In genomic region chr7:143639376-143639775, GRCh38 we compare ENCODE assay signal across 8 cellular contexts. TPM values are rescaled to one million over a fixed set of nuclear protein-coding genes. Genes with fewer than 3 reads are reported as not detected.
DNase-seq lines count a peak whose midpoint lies in the region; ATAC-seq and TF ChIP-seq lines count a peak whose summit lies in the region.
"Not testable (repeated sequence)": the region's sequence is repeated elsewhere in the genome, so short reads cannot be mapped to it uniquely, and the experiment has no call there.

No MANE protein-coding gene starts in this region.

- H3K27ac ChIP-seq in Panc1 (ENCODE audit: low read length) = not testable (repeated sequence)

- CTCF ChIA-PET in Panc1 (lab: Charles Lee) = not testable (repeated sequence)

- H3K4me1 ChIP-seq in Panc1 (ENCODE audit: control insufficient read depth, insufficient read depth, low read length) = not testable (repeated sequence)

- DNase-seq in Panc1 (ENCODE audit: low read depth, low spot score); left lobe of liver (ENCODE audit: low spot score); stimulated activated naive CD8-positive, alpha-beta T cell treated with anti-CD3 and anti-CD28 coated beads, Interleukin-15, Interleukin-2, amounts not matched to agents 100 U/mL and 50 U/mL, for 24 hours: not testable (repeated sequence)

- POLR2A ChIA-PET in Panc1 (lab: Charles Lee) = not testable (repeated sequence)

- in situ Hi-C loops in Panc1 (cut with HindIII; ENCODE audit: low pct_unique_long_range_greater_than_20kb, low sequenced_read_pairs) = not testable (repeated sequence)

- H3K27me3 ChIP-seq in Panc1 (ENCODE audit: control insufficient read depth, insufficient read depth, low read length) = not testable (repeated sequence)

- not testable (repeated sequence) for H3K36me3 ChIP-seq in Panc1 (ENCODE audit: control insufficient read depth, insufficient read depth, low read length)

- BruUV-seq in Panc1 (replicated peaks; lab: Mats Ljungman, UMichigan) = not testable (repeated sequence)

- not testable (repeated sequence) for TF ChIP-seq CTCF in Panc1 (IDR thresholded peaks at IDR 0.05)

- ATAC-seq in GM18867 (IDR thresholded peaks at IDR 0.05; ENCODE audit: unreplicated experiment) = peak; percentile 88
- peak; percentile 82 for ATAC-seq in GM19455 (IDR thresholded peaks at IDR 0.05; ENCODE audit: unreplicated experiment)
- ATAC-seq in GM21717 (IDR thresholded peaks at IDR 0.05; ENCODE audit: unreplicated experiment) = peak; percentile 57
- ATAC-seq in HG02884 (IDR thresholded peaks at IDR 0.05; ENCODE audit: unreplicated experiment) = peak; percentile 68
- peak; percentile 80 for ATAC-seq in HG03139 (IDR thresholded peaks at IDR 0.05; ENCODE audit: unreplicated experiment)
- peak; percentile 87 for ATAC-seq in Panc1
- ATAC-seq in left lobe of liver = peak; percentile 45
- peak; percentile 28 for ATAC-seq in stimulated activated naive CD8-positive, alpha-beta T cell treated with anti-CD3 and anti-CD28 coated beads, Interleukin-15, Interleukin-2, amounts not matched to agents 100 U/mL and 50 U/mL, for 24 hours

- intact Hi-C loops in Panc1 (cut with micrococcal nuclease; ENCODE audit: unreplicated experiment) = not testable (repeated sequence)

- H3K9me3 ChIP-seq in Panc1 (ENCODE audit: control insufficient read depth, insufficient read depth, low read depth, low read length) = not testable (repeated sequence)

- not testable (repeated sequence) for H3K4me3 ChIP-seq in Panc1 (ENCODE audit: low read depth in 2 of 2, low read length in 2 of 2)

RNA-seq across cellular contexts. Expression of gene TCAF2, which starts 18.6 kb away (rescaled TPM):
- 0.28 TPM for total RNA-seq in Panc1 (2021; ENCODE audit: unreplicated experiment)
- 0.68 TPM for polyA plus RNA-seq in Panc1 (2012; ENCODE audit: insufficient read length)
- total RNA-seq in left lobe of liver = 2.9 TPM

Comparison
In these comparisons a context has a peak if more than half of its experiments do, and no peak if none do; other contexts are left out.
1. ATAC-seq: peak in every context shown above with its lines; median percentile 88 in GM18867; 87 in Panc1; 82 in GM19455; 80 in HG03139; 68 in HG02884; 57 in GM21717; 45 in left lobe of liver; 28 in stimulated activated naive CD8-positive, alpha-beta T cell treated with anti-CD3 and anti-CD28 coated beads, Interleukin-15, Interleukin-2, amounts not matched to agents 100 U/mL and 50 U/mL, for 24 hours.